Comparison of ENCODE assay signal across 15 cellular contexts in genomic region chr1:148160048-148160395, GRCh38.
"Had no signal": no experiment of that assay in that cellular context is flagged by ENCODE, and none has a peak within 500 bp of the region (broad histone marks: within the 10 kb centered on the region; RNA-seq: fewer than 3 reads in every experiment).

No MANE protein-coding gene starts in this region.

- H3K4me3 Mint-ChIP-seq: activated CD4-positive, alpha-beta T cell treated with anti-CD3 and anti-CD28 coated beads, Interleukin-2, amount 10 ng/mL, durations not matched to agents 7 days and 5 days; activated naive CD8-positive, alpha-beta T cell treated with anti-CD3 and anti-CD28 coated beads for 36 hours; activated T-cell treated with anti-CD3 and anti-CD28 coated beads, Interleukin-2, amount 50 U/mL, for 72 hours; brain; dendritic cell treated with granulocyte-macrophage colony-stimulating factor and Interleukin-4, amounts not matched to agents 40 ng/mL and 50 ng/mL, for 4 days; endodermal cell; natural killer cell had no signal

- H3K36me3 Mint-ChIP-seq: activated naive CD8-positive, alpha-beta T cell treated with anti-CD3 and anti-CD28 coated beads for 36 hours; brain; natural killer cell had no signal

- H3K4me1 Mint-ChIP-seq: brain had no signal

- H3K4me1 ChIP-seq: prostate gland had no signal

- H3K27ac ChIP-seq: prostate gland had no signal

- DNase-seq: activated CD4-positive, alpha-beta T cell treated with anti-CD3 and anti-CD28 coated beads, Interleukin-2, amount 10 ng/mL, durations not matched to agents 7 days and 5 days; activated CD8-positive, alpha-beta memory T cell treated with anti-CD3 and anti-CD28 coated beads, Interleukin-2, amount 50 U/mL, for 48 hours; activated naive CD8-positive, alpha-beta T cell treated with anti-CD3 and anti-CD28 coated beads for 36 hours; activated T-cell treated with anti-CD3 and anti-CD28 coated beads, Interleukin-2, amount 50 U/mL, for 72 hours; amygdala; hippocampal formation; natural killer cell; occipital lobe; stimulated activated naive CD8-positive, alpha-beta T cell treated with anti-CD3 and anti-CD28 coated beads, Interleukin-15, Interleukin-2, amounts not matched to agents 100 U/mL and 50 U/mL, for 24 hours; trophoblast cell had no signal

- H3K4me3 ChIP-seq: prostate gland had no signal

- H3K9me3 ChIP-seq: prostate gland had no signal

- H3K27ac Mint-ChIP-seq: activated CD4-positive, alpha-beta T cell treated with anti-CD3 and anti-CD28 coated beads, Interleukin-2, amount 10 ng/mL, durations not matched to agents 7 days and 5 days; activated naive CD8-positive, alpha-beta T cell treated with anti-CD3 and anti-CD28 coated beads for 36 hours; activated T-cell treated with anti-CD3 and anti-CD28 coated beads, Interleukin-2, amount 50 U/mL, for 72 hours; brain; dendritic cell treated with granulocyte-macrophage colony-stimulating factor and Interleukin-4, amounts not matched to agents 40 ng/mL and 50 ng/mL, for 4 days; endodermal cell; natural killer cell had no signal

- H3K27me3 Mint-ChIP-seq: brain had no signal

- H3K36me3 ChIP-seq: prostate gland had no signal

- H3K9me3 Mint-ChIP-seq: activated CD4-positive, alpha-beta T cell treated with anti-CD3 and anti-CD28 coated beads, Interleukin-2, amount 10 ng/mL, durations not matched to agents 7 days and 5 days; activated naive CD8-positive, alpha-beta T cell treated with anti-CD3 and anti-CD28 coated beads for 36 hours; activated T-cell treated with anti-CD3 and anti-CD28 coated beads, Interleukin-2, amount 50 U/mL, for 72 hours; dendritic cell treated with granulocyte-macrophage colony-stimulating factor and Interleukin-4, amounts not matched to agents 40 ng/mL and 50 ng/mL, for 4 days; natural killer cell had no signal

- ATAC-seq: activated T-cell treated with anti-CD3 and anti-CD28 coated beads, Interleukin-2, amount 50 U/mL, for 72 hours; natural killer cell; sciatic nerve; stimulated activated naive CD8-positive, alpha-beta T cell treated with anti-CD3 and anti-CD28 coated beads, Interleukin-15, Interleukin-2, amounts not matched to agents 100 U/mL and 50 U/mL, for 24 hours had no signal
